Comparison of ENCODE assay signal across 11 cellular contexts in the genomic region with DNA sequence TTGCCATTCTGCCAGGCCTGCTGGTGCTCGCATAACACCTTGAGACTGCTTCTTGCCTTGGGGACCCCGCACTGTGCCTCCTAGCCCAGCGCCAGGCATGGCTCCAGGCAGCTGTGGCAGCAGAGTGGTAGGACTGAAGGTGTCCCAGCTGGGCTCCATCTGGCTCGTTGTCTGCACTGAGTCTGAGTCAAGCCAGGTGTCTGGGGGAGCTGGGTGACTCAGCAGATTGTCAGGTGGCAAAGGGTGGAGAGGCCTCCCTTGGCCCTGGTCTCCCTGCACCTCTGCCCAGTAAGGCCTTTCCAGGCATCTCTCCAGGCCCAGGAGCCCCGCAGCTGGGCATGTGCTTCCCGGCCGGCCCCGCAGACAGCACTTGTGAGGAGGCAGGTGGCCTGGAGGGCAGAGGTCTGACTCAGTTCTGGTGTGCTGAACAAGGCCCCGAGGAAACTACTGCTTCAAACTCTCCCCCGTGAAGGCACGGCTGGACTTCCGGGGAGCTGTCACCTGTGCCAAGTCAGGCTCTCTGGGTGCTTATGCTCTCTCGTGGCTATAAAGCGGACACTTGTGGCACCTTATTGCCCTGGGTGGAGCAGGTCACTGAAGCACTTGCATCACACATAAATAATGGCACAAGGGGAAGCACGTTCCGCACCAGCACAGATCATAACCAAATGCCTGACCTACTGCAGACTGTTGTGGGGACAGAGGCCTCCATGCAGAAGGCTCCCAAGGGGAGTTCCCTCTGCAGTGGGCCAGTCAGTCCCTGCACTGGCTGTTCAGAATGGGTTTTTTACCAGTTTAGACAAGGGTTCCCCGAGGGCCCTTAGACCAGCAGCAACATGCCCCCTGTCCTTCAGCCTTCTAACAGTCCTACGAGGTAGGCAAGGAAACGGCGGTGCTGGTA. TPM values are rescaled to one million over a fixed set of nuclear protein-coding genes. Genes with fewer than 3 reads are reported as not detected.
DNase-seq lines count a peak whose midpoint lies in the region; ATAC-seq, FAIRE-seq and TF ChIP-seq lines count a peak whose summit lies in the region.
"Had no signal": no experiment of that assay in that cellular context is flagged by ENCODE, and none has a peak within 500 bp of the region (broad histone marks: within the 10 kb centered on the region; RNA-seq: fewer than 3 reads in every experiment).

No MANE protein-coding gene starts in this region.

- CTCF ChIA-PET in activated CD8-positive, alpha-beta memory T cell treated with anti-CD3 and anti-CD28 coated beads, Interleukin-2, amount 10 ng/mL, durations not matched to agents 7 days and 5 days (lab: Charles Lee) = no interaction called here

- H2AFZ ChIP-seq in OCI-LY1 (ENCODE audit: low read length) = no peak overlapping the region

- H3K9me2 ChIP-seq in OCI-LY1 (ENCODE audit: low read depth, low read length) = no peaks in the 10 kb centered on the region

- H3K9me3 Mint-ChIP-seq in stimulated activated naive CD8-positive, alpha-beta T cell treated with anti-CD3 and anti-CD28 coated beads, Interleukin-15, amount 100 ng/mL, for 72 hours = no peaks in the 10 kb centered on the region
- H3K9me3 Mint-ChIP-seq in activated CD8-positive, alpha-beta memory T cell treated with anti-CD3 and anti-CD28 coated beads, Interleukin-2, amount 10 ng/mL, durations not matched to agents 7 days and 5 days (ENCODE audit: low read depth) = no peaks in the 10 kb centered on the region

- peaks cover 6% of the 10 kb centered on the region; the same call in 1 of the 2 replicates for H3K36me3 ChIP-seq in OCI-LY1 (ENCODE audit: insufficient read depth, low read length)
- no peaks in the 10 kb centered on the region for H3K36me3 ChIP-seq in kidney (ENCODE audit: control insufficient read depth in 1 of 2, insufficient read depth in 2 of 2, low read length in 2 of 2)
- H3K36me3 ChIP-seq: right lobe of liver had no signal

- H3K79me2 ChIP-seq in OCI-LY1 (ENCODE audit: insufficient read depth, low read length) = no peaks in the 10 kb centered on the region

- H3K4me1 ChIP-seq in OCI-LY1 (ENCODE audit: insufficient read depth, low read length, severe bottlenecking) (peaks cover 18% of the 10 kb centered on the region), kidney (ENCODE audit: control insufficient read depth in 1 of 2, insufficient read depth in 1 of 2, low read depth in 1 of 2, low read length in 2 of 2) (peaks cover 0 to 7% of the 10 kb centered on the region in 2 donors)
- H3K4me1 ChIP-seq: right lobe of liver had no signal

- H3K27ac ChIP-seq in OCI-LY1 (ENCODE audit: low read depth, low read length, poor library complexity, severe bottlenecking) = peak overlapping the region; percentile 73
- peak overlapping the region in 1 of 2 donors; percentile 48 for H3K27ac ChIP-seq in kidney (ENCODE audit: low read depth in 2 of 2, low read length in 2 of 2)
- H3K27ac ChIP-seq: right lobe of liver had no signal

- peak; percentile 23 for ATAC-seq in stimulated activated naive CD8-positive, alpha-beta T cell treated with anti-CD3 and anti-CD28 coated beads, Interleukin-15, amount 100 ng/mL, for 72 hours
- no peak for ATAC-seq in stimulated activated naive CD8-positive, alpha-beta T cell treated with anti-CD3 and anti-CD28 coated beads, Interleukin-15, Interleukin-2, amounts not matched to agents 100 U/mL and 50 U/mL, for 24 hours
- ATAC-seq in HG03442 (IDR thresholded peaks at IDR 0.05; ENCODE audit: unreplicated experiment) (no peak), GM18907 (IDR thresholded peaks at IDR 0.05; ENCODE audit: unreplicated experiment) (no peak)
- ATAC-seq in activated CD8-positive, alpha-beta memory T cell treated with anti-CD3 and anti-CD28 coated beads, Interleukin-2, amount 10 ng/mL, durations not matched to agents 7 days and 5 days = no peak

- H3K4me1 Mint-ChIP-seq in stimulated activated naive CD8-positive, alpha-beta T cell treated with anti-CD3 and anti-CD28 coated beads, Interleukin-15, amount 100 ng/mL, for 72 hours = no peaks in the 10 kb centered on the region
- H3K4me1 Mint-ChIP-seq in activated CD8-positive, alpha-beta memory T cell treated with anti-CD3 and anti-CD28 coated beads, Interleukin-2, amount 10 ng/mL, durations not matched to agents 7 days and 5 days = no peaks in the 10 kb centered on the region

- intact Hi-C loops in kidney (cut with DNase I) = no loop called here

- H3K4me3 ChIP-seq in OCI-LY1 (ENCODE audit: low read depth, low read length, poor library complexity, severe bottlenecking) = no peak overlapping the region
- H3K4me3 ChIP-seq in kidney (ENCODE audit: low read length in 2 of 2) = no peak overlapping the region
- H3K4me3 ChIP-seq: right lobe of liver had no signal

- no peak for TF ChIP-seq CTCF in OCI-LY1 (IDR thresholded peaks at IDR 0.05; ENCODE audit: low read length)
- TF ChIP-seq CTCF in kidney (IDR thresholded peaks at IDR 0.05; ENCODE audit: borderline replicate concordance, extremely low read depth, insufficient read depth) = no peak

- no peak for DNase-seq in stimulated activated naive CD8-positive, alpha-beta T cell treated with anti-CD3 and anti-CD28 coated beads, Interleukin-15, amount 100 ng/mL, for 72 hours
- no peak for DNase-seq in stimulated activated naive CD8-positive, alpha-beta T cell treated with anti-CD3 and anti-CD28 coated beads, Interleukin-15, Interleukin-2, amounts not matched to agents 100 U/mL and 50 U/mL, for 24 hours
- peak; percentile 95 for DNase-seq in kidney
- DNase-seq in NCI-H1417 treated with DMSO at 0.1 percent for 48 hours (lab: John Stamatoyannopoulos, UW) = no peak
- DNase-seq in activated CD8-positive, alpha-beta memory T cell treated with anti-CD3 and anti-CD28 coated beads, Interleukin-2, amount 10 ng/mL, durations not matched to agents 7 days and 5 days = no peak
- DNase-seq: NCI-H1694, right lobe of liver had no signal

- H3K27me3 ChIP-seq in OCI-LY1 (ENCODE audit: insufficient read depth, low read length) = no peaks in the 10 kb centered on the region
- H3K27me3 ChIP-seq: right lobe of liver had no signal

- H3K36me3 Mint-ChIP-seq in activated CD8-positive, alpha-beta memory T cell treated with anti-CD3 and anti-CD28 coated beads, Interleukin-2, amount 10 ng/mL, durations not matched to agents 7 days and 5 days = no peaks in the 10 kb centered on the region

- H3K9ac ChIP-seq in OCI-LY1 (ENCODE audit: low read length) (no peak overlapping the region; the same call in 1 of the 2 replicates), kidney (ENCODE audit: low read length in 2 of 2) (no peak overlapping the region)

- no peak for FAIRE-seq in kidney (lab: Jason Lieb, UNC)

- peaks cover 20% of the 10 kb centered on the region for H3K27me3 Mint-ChIP-seq in stimulated activated naive CD8-positive, alpha-beta T cell treated with anti-CD3 and anti-CD28 coated beads, Interleukin-15, amount 100 ng/mL, for 72 hours
- H3K27me3 Mint-ChIP-seq in activated CD8-positive, alpha-beta memory T cell treated with anti-CD3 and anti-CD28 coated beads, Interleukin-2, amount 10 ng/mL, durations not matched to agents 7 days and 5 days = peaks cover 1% of the 10 kb centered on the region

- no peaks in the 10 kb centered on the region for H3K9me3 ChIP-seq in OCI-LY1 (ENCODE audit: low read length)
- no peaks in the 10 kb centered on the region for H3K9me3 ChIP-seq in kidney (ENCODE audit: control insufficient read depth in 1 of 2, low read length in 2 of 2)
- H3K9me3 ChIP-seq: right lobe of liver had no signal

- peak overlapping the region; percentile 30; the same call in 1 of the 2 replicates for H3K4me2 ChIP-seq in OCI-LY1 (ENCODE audit: low read length)

- no peaks in the 10 kb centered on the region for H4K20me1 ChIP-seq in OCI-LY1 (ENCODE audit: insufficient read depth, low read length)

- H3F3A ChIP-seq in OCI-LY1 (ENCODE audit: insufficient read depth, low read length) = no peaks in the 10 kb centered on the region

- H3K27ac Mint-ChIP-seq in stimulated activated naive CD8-positive, alpha-beta T cell treated with anti-CD3 and anti-CD28 coated beads, Interleukin-15, amount 100 ng/mL, for 72 hours = no peak overlapping the region
- H3K27ac Mint-ChIP-seq in activated CD8-positive, alpha-beta memory T cell treated with anti-CD3 and anti-CD28 coated beads, Interleukin-2, amount 10 ng/mL, durations not matched to agents 7 days and 5 days = no peak overlapping the region

- H3K4me3 Mint-ChIP-seq in stimulated activated naive CD8-positive, alpha-beta T cell treated with anti-CD3 and anti-CD28 coated beads, Interleukin-15, amount 100 ng/mL, for 72 hours = no peak overlapping the region
- H3K4me3 Mint-ChIP-seq in activated CD8-positive, alpha-beta memory T cell treated with anti-CD3 and anti-CD28 coated beads, Interleukin-2, amount 10 ng/mL, durations not matched to agents 7 days and 5 days = no peak overlapping the region

RNA-seq across cellular contexts. Expression of gene FOXC1, which starts 27.5 kb away (rescaled TPM):
- total RNA-seq in kidney = 58.5 TPM
- polyA plus RNA-seq in kidney (ENCODE audit: insufficient read depth, low read depth, low replicate concordance) = 18.0 TPM
- total RNA-seq in activated CD8-positive, alpha-beta memory T cell treated with anti-CD3 and anti-CD28 coated beads, Interleukin-2, amount 10 ng/mL, durations not matched to agents 7 days and 5 days = under 1 TPM in 1 of 2 experiments, not detected in 1; 0.26 TPM
- total RNA-seq: T-helper 2 cell treated with Interferon-gamma antibody and Interleukin-4, amounts not matched to agents 100 ng/mL and 5 ng/mL, for 36 hours had no signal

Comparison
In these comparisons a context has a peak if more than half of its experiments do, and no peak if none do; other contexts are left out.
1. RNA of gene FOXC1, which starts 27.5 kb away (total RNA-seq): 58.5 TPM in kidney (single experiment); 0.26 TPM in activated CD8-positive, alpha-beta memory T cell treated with anti-CD3 and anti-CD28 coated beads, Interleukin-2, amount 10 ng/mL, durations not matched to agents 7 days and 5 days; every median in the first group is over 10 times any median in the second.